Comparison of ENCODE assay signal across 22 cellular contexts in the genomic region with DNA sequence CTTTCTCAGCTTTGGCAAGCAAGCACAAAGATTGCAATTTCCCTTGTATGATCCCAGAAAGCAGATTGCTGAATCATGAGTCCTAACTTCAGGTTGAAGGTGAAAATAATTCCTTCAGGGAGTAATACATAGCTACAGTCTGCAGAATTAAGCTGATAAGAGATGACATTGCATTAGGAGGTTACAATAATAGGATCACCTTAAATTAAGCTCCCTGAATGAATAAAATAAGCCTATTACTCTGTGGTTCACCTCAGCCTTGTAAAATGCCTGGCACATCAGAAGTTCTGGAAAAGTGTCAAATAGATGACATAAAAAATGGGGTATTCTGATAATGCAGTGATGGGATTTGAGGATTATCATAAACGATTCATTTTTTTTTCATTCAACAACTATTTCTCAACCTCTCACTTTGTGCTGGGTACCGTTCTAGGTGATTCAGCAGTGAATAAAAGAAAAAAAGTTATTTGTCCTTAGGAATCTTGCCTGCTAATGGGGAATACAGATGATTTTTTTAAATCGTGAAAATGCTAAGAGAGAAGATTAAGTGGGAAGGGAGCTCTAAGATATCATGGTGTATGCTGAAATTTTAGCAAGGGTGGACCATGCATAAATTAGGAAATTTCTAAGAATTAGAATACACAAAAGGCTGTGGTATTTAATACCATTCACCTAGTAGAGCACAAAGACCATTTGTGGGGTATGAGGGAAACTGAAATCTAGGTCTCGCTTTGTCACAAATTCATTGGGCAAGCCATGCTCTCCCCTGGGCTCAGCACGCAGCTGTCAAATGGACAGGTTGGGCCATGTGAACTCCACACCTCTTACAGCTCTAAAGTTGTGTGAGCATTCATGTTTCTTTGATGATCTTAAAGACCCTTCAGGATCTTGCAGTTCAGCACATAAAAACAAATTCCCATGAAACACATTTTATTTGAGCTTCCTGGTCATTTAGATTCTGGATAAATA.
"Had no signal": no experiment of that assay in that cellular context is flagged by ENCODE, and none has a peak within 500 bp of the region (broad histone marks: within the 10 kb centered on the region; RNA-seq: fewer than 3 reads in every experiment).

No MANE protein-coding gene starts in this region.

- H3K27ac ChIP-seq: VCaP had no signal

- FAIRE-seq: bronchial epithelial cell had no signal

- DNase-seq: activated CD4-positive, alpha-beta memory T cell treated with anti-CD3 and anti-CD28 coated beads, Interleukin-2, amount 10 ng/mL, durations not matched to agents 7 days and 5 days; activated CD4-positive, alpha-beta T cell treated with anti-CD3 and anti-CD28 coated beads, Interleukin-2, amount 10 ng/mL, durations not matched to agents 7 days and 5 days; activated CD4-positive, CD25-positive, alpha-beta regulatory T cell; activated gamma-delta T cell treated with Interleukin-2 at 50 U/mL for 16 hours; activated naive CD4-positive, alpha-beta T cell treated with anti-CD3 and anti-CD28 coated beads, Interleukin-2, amount 10 ng/mL, durations not matched to agents 7 days and 5 days; activated naive CD8-positive, alpha-beta T cell treated with anti-CD3 and anti-CD28 coated beads for 36 hours; activated T-cell treated with anti-CD3 and anti-CD28 coated beads for 4 hours; activated T-cell treated with anti-CD3 and anti-CD28 coated beads, Interleukin-2, amount 50 U/mL, for 72 hours; aorta; central memory CD4-positive, alpha-beta T cell; KG1; NCI-H1105; NCI-H1436; NCI-H1694 treated with DMSO at 0.1 percent for 48 hours; NCI-H2029 treated with DMSO at 0.1 percent for 48 hours; NCI-H446 treated with DMSO at 0.1 percent for 48 hours; NCI-H524 treated with DMSO at 0.1 percent for 48 hours; NCI-H748 treated with DMSO at 0.1 percent for 48 hours; SIG-M5; T-helper 1 cell had no signal
